ENCODE assay signal across 23 cellular contexts in genomic region chr15:62964251-62964650, GRCh38.
DNase-seq lines count a peak whose midpoint lies in the region; ATAC-seq, FAIRE-seq and TF ChIP-seq lines count a peak whose summit lies in the region.
"Had no signal": no experiment of that assay in that cellular context is flagged by ENCODE, and none has a peak within 500 bp of the region (broad histone marks: within the 10 kb centered on the region; RNA-seq: fewer than 3 reads in every experiment).

No MANE protein-coding gene starts in this region.

- ATAC-seq in psoas muscle = peak; percentile 24 to 86 (median 70)
- ATAC-seq in mucosa of descending colon = no peak
- ATAC-seq: activated T-helper 17 cell treated with anti-CD3 and anti-CD28 coated beads, Interleukin-2, amount 50 U/mL, for 72 hours; effector memory CD8-positive, alpha-beta T cell; natural killer cell treated with Interleukin-12 subunit alpha and Interleukin-12 subunit beta and Interleukin-15 and Interleukin-18, amount 100 ng/mL, for 72 hours had no signal

- H3K9me3 ChIP-seq in psoas muscle = no peaks in the 10 kb centered on the region
- H3K9me3 ChIP-seq in mucosa of descending colon = no peaks in the 10 kb centered on the region
- H3K9me3 ChIP-seq: breast epithelium had no signal

- no peak overlapping the region for H3K27ac ChIP-seq in psoas muscle
- H3K27ac ChIP-seq: breast epithelium, coronary artery had no signal

- peak; percentile 82 for DNase-seq in EH (ENCODE audit: low read depth)
- DNase-seq in RPMI7951 (ENCODE audit: low read depth) = peak; percentile 64
- DNase-seq in fibroblast of mammary gland (ENCODE audit: low read depth) = peak; percentile 74
- DNase-seq in psoas muscle = peak in 1 of 2 donors; percentile 69
- DNase-seq in A172 (ENCODE audit: low spot score) = no peak
- no peak for DNase-seq in mucosa of descending colon
- DNase-seq in NCI-H1694 (lab: John Stamatoyannopoulos, UW) = no peak
- DNase-seq in RCC 7860 (ENCODE audit: low spot score) = no peak
- DNase-seq: activated CD4-positive, alpha-beta memory T cell treated with anti-CD3 and anti-CD28 coated beads for 36 hours; activated CD4-positive, CD25-positive, alpha-beta regulatory T cell treated with anti-CD3 and anti-CD28 coated beads, Interleukin-2, amount 50 U/mL, for 72 hours; activated CD8-positive, alpha-beta memory T cell treated with anti-CD3 and anti-CD28 coated beads, Interleukin-2, amount 50 U/mL, for 48 hours; CD4-positive, CD25-positive, alpha-beta regulatory T cell; effector memory CD8-positive, alpha-beta T cell; NCI-H1105; NCI-H2029 treated with DMSO at 0.1 percent for 48 hours; NCI-H2227 treated with DMSO at 0.1 percent for 48 hours; NCI-H69; retina had no signal

- H3K36me3 ChIP-seq in psoas muscle (ENCODE audit: insufficient read depth in 1 of 2, low read depth in 1 of 2) = no peaks in the 10 kb centered on the region
- no peaks in the 10 kb centered on the region for H3K36me3 ChIP-seq in mucosa of descending colon (ENCODE audit: low read depth)
- H3K36me3 ChIP-seq: breast epithelium had no signal

- intact Hi-C loops in psoas muscle (cut with DNase I) = no loop called here
- intact Hi-C loops in mucosa of descending colon (cut with DNase I, micrococcal nuclease) = no loop called here

- WGBS in psoas muscle, 3 donors = 42 to 57% (median 43%) methylated on average over 5 of the region's 5 CpGs

- H3K4me1 ChIP-seq in psoas muscle (peaks cover 9% of the 10 kb centered on the region), mucosa of descending colon (ENCODE audit: low read depth) (no peaks in the 10 kb centered on the region)
- H3K4me1 ChIP-seq: breast epithelium had no signal

- TF ChIP-seq CTCF in fibroblast of mammary gland (conservative IDR thresholded peaks at IDR 0.05; ENCODE audit: control insufficient read depth, insufficient read depth, low read depth, low read length) (no peak), psoas muscle (IDR thresholded peaks at IDR 0.05) (no peak), mucosa of descending colon (IDR thresholded peaks at IDR 0.05) (no peak)

- no peaks in the 10 kb centered on the region for H3K27me3 ChIP-seq in psoas muscle (ENCODE audit: insufficient read depth in 3 of 3, low read length in 2 of 3)
- H3K27me3 ChIP-seq: breast epithelium had no signal

- FAIRE-seq in RCC 7860 (lab: Jason Lieb, UNC) = no peak
- FAIRE-seq: H54 had no signal

- H3K4me3 ChIP-seq in fibroblast of mammary gland (ENCODE audit: control insufficient read depth, low read depth, low read length) = no peak overlapping the region
- no peak overlapping the region for H3K4me3 ChIP-seq in psoas muscle
- H3K4me3 ChIP-seq in mucosa of descending colon = no peak overlapping the region
- H3K4me3 ChIP-seq: breast epithelium, coronary artery had no signal

Comparison
In these comparisons a context has a peak if more than half of its experiments do, and no peak if none do; other contexts are left out.
1. DNase-seq: peak in EH (single experiment), RPMI7951 (single experiment) and fibroblast of mammary gland (single experiment); none in A172 (single experiment), mucosa of descending colon (0 of 3), NCI-H1694 (single experiment) and RCC 7860 (single experiment).